12 cellular contexts compared by ENCODE assay signal in genomic region chr2:97992836-97993825, GRCh38. TPM values are rescaled to one million over a fixed set of nuclear protein-coding genes. Genes with fewer than 3 reads are reported as not detected.
A peak's percentile ranks its signal among the peaks of the same experiment; 100 is the strongest.
DNase-seq lines count a peak whose midpoint lies in the region; ATAC-seq and TF ChIP-seq lines count a peak whose summit lies in the region.
"Had no signal": no experiment of that assay in that cellular context is flagged by ENCODE, and none has a peak within 500 bp of the region (broad histone marks: within the 10 kb centered on the region; RNA-seq: fewer than 3 reads in every experiment).

No MANE protein-coding gene starts in this region.

- no peak overlapping the region for H3K27ac ChIP-seq in left ventricle myocardium inferior (replicated peaks)
- H3K27ac ChIP-seq in upper lobe of right lung, result no peak overlapping the region

- peaks cover 8% of the 10 kb centered on the region for H3K36me3 Mint-ChIP-seq in WTC11

- H3K27me3 ChIP-seq in left ventricle myocardium inferior (ENCODE audit: low read depth) (no peaks in the 10 kb centered on the region), iPS-15b (ENCODE audit: control insufficient read depth, insufficient read depth, low read length) (no peaks in the 10 kb centered on the region), upper lobe of right lung (no peaks in the 10 kb centered on the region)

- peaks cover 2% of the 10 kb centered on the region for H3K27me3 Mint-ChIP-seq in WTC11 (ENCODE audit: low read depth)

- no peak for ATAC-seq in Right ventricle myocardium inferior
- ATAC-seq in WTC11, result no peak
- no peak for ATAC-seq in upper lobe of right lung
- no peak for ATAC-seq in GM21390 (IDR thresholded peaks at IDR 0.05; ENCODE audit: unreplicated experiment)

- H3K4me1 ChIP-seq in left ventricle myocardium inferior (peaks cover 63% of the 10 kb centered on the region), iPS-15b (ENCODE audit: control insufficient read depth, insufficient read depth, low read length) (peaks cover 7% of the 10 kb centered on the region), upper lobe of right lung (peaks cover 38% of the 10 kb centered on the region)

- H3K27ac Mint-ChIP-seq in WTC11, result no peak overlapping the region

- DNase-seq in left ventricle myocardium inferior, result no peak
- no peak for DNase-seq in Right ventricle myocardium inferior (ENCODE audit: missing footprints)
- no peak for DNase-seq in WTC11 (ENCODE audit: low spot score)
- DNase-seq in upper lobe of right lung, result no peak
- no peak for DNase-seq in AML-193 (lab: John Stamatoyannopoulos, UW)
- DNase-seq in CD1c-positive myeloid dendritic cell (ENCODE audit: extremely low spot score), result no peak
- DNase-seq: activated gamma-delta T cell treated with Interleukin-2 at 50 U/mL for 16 hours; GF-D8; kidney glomerular epithelial cell; NK-92 treated with Interleukin-12 subunit alpha and Interleukin-12 subunit beta, amount 100 ng/mL, for 24 hours had no signal

- no peak overlapping the region for H3K9ac ChIP-seq in iPS-15b (ENCODE audit: low read depth, low read length)

- POLR2A ChIA-PET in WTC11 (lab: Charles Lee), result no interaction called here

- H3K36me3 ChIP-seq in left ventricle myocardium inferior (no peaks in the 10 kb centered on the region), iPS-15b (ENCODE audit: control insufficient read depth, insufficient read depth, low read length) (no peaks in the 10 kb centered on the region), upper lobe of right lung (no peaks in the 10 kb centered on the region)

- H3K4me3 Mint-ChIP-seq in WTC11, result peak overlapping the region; percentile 94

- no peak for TF ChIP-seq CTCF in left ventricle myocardium inferior (IDR thresholded peaks at IDR 0.05; ENCODE audit: borderline replicate concordance)
- no peak for TF ChIP-seq CTCF in WTC11 (IDR thresholded peaks at IDR 0.05)
- no peak for TF ChIP-seq CTCF in upper lobe of right lung (IDR thresholded peaks at IDR 0.05)

- intact Hi-C loops in left ventricle myocardium inferior (cut with micrococcal nuclease), result no loop called here
- intact Hi-C loops in Right ventricle myocardium inferior (cut with DNase I), result no loop called here
- intact Hi-C loops in upper lobe of right lung (cut with DNase I), result no loop called here

- H3K4me1 Mint-ChIP-seq in WTC11, result peaks cover 34% of the 10 kb centered on the region

- H3K4me3 ChIP-seq in left ventricle myocardium inferior (peak overlapping the region; percentile 95), iPS-15b (ENCODE audit: low read depth, low read length) (peak overlapping the region; percentile 12), upper lobe of right lung (peak overlapping the region; percentile 91)

- H3K9me3 Mint-ChIP-seq in WTC11, result peaks cover 11% of the 10 kb centered on the region

- CTCF ChIA-PET in WTC11 (lab: Charles Lee), result no interaction called here

- H3K9me3 ChIP-seq in left ventricle myocardium inferior (replicated peaks) (peaks cover 9% of the 10 kb centered on the region), iPS-15b (ENCODE audit: control insufficient read depth, insufficient read depth, low read length) (no peaks in the 10 kb centered on the region), upper lobe of right lung (no peaks in the 10 kb centered on the region)

TF ChIP-seq in WTC11, 78 proteins besides CTCF, POLR2A, EP300 and RAD21:
- TF ChIP-seq GABPB1 (CRISPR knock-in tag; IDR thresholded peaks at IDR 0.05), result no peak
- TF ChIP-seq ZNF423 (CRISPR knock-in tag; IDR thresholded peaks at IDR 0.05), result no peak
- no peak for TF ChIP-seq ZNF416 (CRISPR knock-in tag; IDR thresholded peaks at IDR 0.05)
- TF ChIP-seq SP1 (CRISPR knock-in tag; conservative IDR thresholded peaks at IDR 0.05), result no peak
- TF ChIP-seq ELF4 (CRISPR knock-in tag; IDR thresholded peaks at IDR 0.05; ENCODE audit: low read depth), result no peak
- no peak for TF ChIP-seq ARID4B (CRISPR knock-in tag; IDR thresholded peaks at IDR 0.05; ENCODE audit: borderline replicate concordance)
- TF ChIP-seq FOXJ3 (CRISPR knock-in tag; IDR thresholded peaks at IDR 0.05; ENCODE audit: borderline replicate concordance), result no peak
- no peak for TF ChIP-seq OVOL2 (CRISPR knock-in tag; IDR thresholded peaks at IDR 0.05; ENCODE audit: borderline replicate concordance)
- TF ChIP-seq TCF7 (CRISPR knock-in tag; IDR thresholded peaks at IDR 0.05; ENCODE audit: low read depth), result no peak

RNA-seq across cellular contexts. Expression of gene TMEM131, which starts 2.6 kb away (rescaled TPM):
- total RNA-seq in left ventricle myocardium inferior (28.9 TPM), Right ventricle myocardium inferior (26.0 TPM), WTC11 (2021) (18.6 to 21.9 TPM (median 19.4 TPM) in 3 replicates), upper lobe of right lung (43.3 TPM)

Comparison
In these comparisons a context has a peak if more than half of its experiments do, and no peak if none do; other contexts are left out.
1. H3K4me3 ChIP-seq: peak in every context shown above with its lines; median percentile 95 in left ventricle myocardium inferior; 91 in upper lobe of right lung; 12 in iPS-15b.